ENCODE assay signal across 17 cellular contexts in genomic region chrX:2631743-2632532, GRCh38. TPM values are rescaled to one million over a fixed set of nuclear protein-coding genes. Genes with fewer than 3 reads are reported as not detected.
A peak's percentile ranks its signal among the peaks of the same experiment; 100 is the strongest.
DNase-seq lines count a peak whose midpoint lies in the region; ATAC-seq, FAIRE-seq and TF ChIP-seq lines count a peak whose summit lies in the region.
"Had no signal": no experiment of that assay in that cellular context is flagged by ENCODE, and none has a peak within 500 bp of the region (broad histone marks: within the 10 kb centered on the region; RNA-seq: fewer than 3 reads in every experiment).

No MANE protein-coding gene starts in this region.

- peaks cover 6% of the 10 kb centered on the region for H3F3A ChIP-seq in PC-3 (ENCODE audit: low read length, unreplicated experiment)

- CTCF ChIA-PET in PC-3 (lab: Charles Lee): no interaction called here

- POLR2A ChIA-PET in PC-3 (lab: Charles Lee; ENCODE audit: unreplicated experiment): no interaction called here

- H3K9me3 Mint-ChIP-seq in activated naive CD4-positive, alpha-beta T cell treated with anti-CD3 and anti-CD28 coated beads, Interleukin-2, amount 50 U/mL, for 24 hours: peaks cover 26% of the 10 kb centered on the region
- peaks cover 29 to 32% of the 10 kb centered on the region in 2 donors for H3K9me3 Mint-ChIP-seq in stimulated activated naive B cell treated with anti-CD40 and anti-IgM and Interleukin-4, amounts not matched to agents 10 μg/mL and 1 μg/mL and 100 μg/mL, for 72 hours

- DNase-seq in activated naive CD4-positive, alpha-beta T cell treated with Interleukin-2 at 50 U/mL for 16 hours: no peak
- DNase-seq in PC-3 (no peak), colonic mucosa (no peak), mesenteric fat pad (ENCODE audit: low spot score) (no peak), D721Med (ENCODE audit: insufficient read length, low spot score) (no peak)
- DNase-seq in stimulated activated naive B cell treated with anti-CD40 and anti-IgM and Interleukin-4, amounts not matched to agents 10 μg/mL and 1 μg/mL and 100 μg/mL, for 72 hours: no peak
- DNase-seq: activated CD8-positive, alpha-beta memory T cell treated with anti-CD3 and anti-CD28 coated beads, Interleukin-2, amount 50 U/mL, for 4 hours; EL; NCI-H1092 treated with DMSO at 0.1 percent for 48 hours; Right ventricle myocardium superior; stimulated activated CD4-positive, alpha-beta T cell treated with anti-CD3 and anti-CD28 coated beads, Interleukin-2, amount 100 ng/mL, for 48 hours; stimulated activated naive CD4-positive, alpha-beta T cell had no signal

- H3K27ac ChIP-seq in PC-3 (ENCODE audit: low read length): peak overlapping the region; percentile 87
- peak overlapping the region; percentile 71 for H3K27ac ChIP-seq in colonic mucosa

- intact Hi-C loops in PC-3 (cut with micrococcal nuclease): no loop called here
- intact Hi-C loops in colonic mucosa (cut with DNase I): no loop called here

- no peaks in the 10 kb centered on the region for H3K27me3 Mint-ChIP-seq in activated naive CD4-positive, alpha-beta T cell treated with anti-CD3 and anti-CD28 coated beads, Interleukin-2, amount 50 U/mL, for 24 hours
- no peaks in the 10 kb centered on the region for H3K27me3 Mint-ChIP-seq in stimulated activated naive B cell treated with anti-CD40 and anti-IgM and Interleukin-4, amounts not matched to agents 10 μg/mL and 1 μg/mL and 100 μg/mL, for 72 hours

- no peak for ATAC-seq in PC-3
- ATAC-seq in stimulated activated naive B cell treated with anti-CD40 and anti-IgM and Interleukin-4, amounts not matched to agents 10 μg/mL and 1 μg/mL and 100 μg/mL, for 72 hours (replicated peaks): no peak
- ATAC-seq in HG03520 (IDR thresholded peaks at IDR 0.05; ENCODE audit: unreplicated experiment): no peak
- ATAC-seq: gastrocnemius medialis had no signal

- peaks cover 46% of the 10 kb centered on the region for H3K36me3 Mint-ChIP-seq in activated naive CD4-positive, alpha-beta T cell treated with anti-CD3 and anti-CD28 coated beads, Interleukin-2, amount 50 U/mL, for 24 hours
- peaks cover 61 to 64% of the 10 kb centered on the region in 2 donors for H3K36me3 Mint-ChIP-seq in stimulated activated naive B cell treated with anti-CD40 and anti-IgM and Interleukin-4, amounts not matched to agents 10 μg/mL and 1 μg/mL and 100 μg/mL, for 72 hours

- H3K4me3 ChIP-seq in PC-3 (ENCODE audit: low read length) (no peak overlapping the region), colonic mucosa (no peak overlapping the region)
- H3K4me3 ChIP-seq: gastrocnemius medialis had no signal

- peaks cover 47% of the 10 kb centered on the region for H3K4me1 Mint-ChIP-seq in activated naive CD4-positive, alpha-beta T cell treated with anti-CD3 and anti-CD28 coated beads, Interleukin-2, amount 50 U/mL, for 24 hours
- peaks cover 44 to 51% of the 10 kb centered on the region in 2 donors for H3K4me1 Mint-ChIP-seq in stimulated activated naive B cell treated with anti-CD40 and anti-IgM and Interleukin-4, amounts not matched to agents 10 μg/mL and 1 μg/mL and 100 μg/mL, for 72 hours

- no peaks in the 10 kb centered on the region for H3K9me3 ChIP-seq in PC-3 (ENCODE audit: low read length)
- H3K9me3 ChIP-seq in colonic mucosa: no peaks in the 10 kb centered on the region

- H3K27me3 ChIP-seq in PC-3 (ENCODE audit: low read length): no peaks in the 10 kb centered on the region
- H3K27me3 ChIP-seq in colonic mucosa: no peaks in the 10 kb centered on the region
- H3K27me3 ChIP-seq: gastrocnemius medialis had no signal

- no peak for FAIRE-seq in D721Med (lab: Jason Lieb, UNC)
- FAIRE-seq: H54, TTC549 had no signal

- H3K4me2 ChIP-seq in PC-3 (ENCODE audit: low read length): peak overlapping the region; percentile 50; the same call in 1 of the 2 replicates

- TF ChIP-seq CTCF in PC-3 (conservative IDR thresholded peaks at IDR 0.05; ENCODE audit: low read depth, low read length) (no peak), colonic mucosa (IDR thresholded peaks at IDR 0.05) (no peak), D721Med (IDR thresholded peaks at IDR 0.05; ENCODE audit: insufficient read depth, missing control alignments) (no peak)

- H3K27ac Mint-ChIP-seq in activated naive CD4-positive, alpha-beta T cell treated with anti-CD3 and anti-CD28 coated beads, Interleukin-2, amount 50 U/mL, for 24 hours: peak overlapping the region; percentile 98
- peak overlapping the region; percentile 97 for H3K27ac Mint-ChIP-seq in stimulated activated naive B cell treated with anti-CD40 and anti-IgM and Interleukin-4, amounts not matched to agents 10 μg/mL and 1 μg/mL and 100 μg/mL, for 72 hours

- H2AFZ ChIP-seq in PC-3 (ENCODE audit: low read length): peak overlapping the region; percentile 44; the same call in 1 of the 2 replicates

- H3K4me1 ChIP-seq in PC-3 (ENCODE audit: insufficient read depth, low read length) (peaks cover 18% of the 10 kb centered on the region), colonic mucosa (no peaks in the 10 kb centered on the region)
- H3K4me1 ChIP-seq: gastrocnemius medialis had no signal

- H3K4me3 Mint-ChIP-seq in activated naive CD4-positive, alpha-beta T cell treated with anti-CD3 and anti-CD28 coated beads, Interleukin-2, amount 50 U/mL, for 24 hours: peak overlapping the region; percentile 67
- peak overlapping the region in 1 of 2 donors; percentile 60 for H3K4me3 Mint-ChIP-seq in stimulated activated naive B cell treated with anti-CD40 and anti-IgM and Interleukin-4, amounts not matched to agents 10 μg/mL and 1 μg/mL and 100 μg/mL, for 72 hours

- no peaks in the 10 kb centered on the region for H3K79me2 ChIP-seq in PC-3 (ENCODE audit: low read length)

- no TSS peak for BruUV-seq in PC-3 (replicated peaks; lab: Mats Ljungman, UMichigan)

- no peaks in the 10 kb centered on the region for H4K20me1 ChIP-seq in PC-3 (ENCODE audit: low read length)

- H3K9ac ChIP-seq in PC-3 (ENCODE audit: low read length) (peak overlapping the region; percentile 8; the same call in 1 of the 2 replicates), colonic mucosa (ENCODE audit: low read depth in 2 of 2, low read length in 2 of 2) (no peak overlapping the region)

- H3K36me3 ChIP-seq in PC-3 (ENCODE audit: low read depth, low read length) (peaks cover 15% of the 10 kb centered on the region), colonic mucosa (no peaks in the 10 kb centered on the region)
- H3K36me3 ChIP-seq: gastrocnemius medialis had no signal

- no peaks in the 10 kb centered on the region for H3K9me2 ChIP-seq in PC-3 (replicated peaks; ENCODE audit: low read length)

RNA-seq across cellular contexts. Expression of gene CD99, which starts 59.2 kb away (rescaled TPM):
- total RNA-seq in PC-3 (2014; rRNA removed) (202 and 325 TPM in 2 replicates), colonic mucosa (100 to 1,000 TPM; 168 to 202 TPM), mesenteric fat pad (398 TPM)
